In the genomic region with DNA sequence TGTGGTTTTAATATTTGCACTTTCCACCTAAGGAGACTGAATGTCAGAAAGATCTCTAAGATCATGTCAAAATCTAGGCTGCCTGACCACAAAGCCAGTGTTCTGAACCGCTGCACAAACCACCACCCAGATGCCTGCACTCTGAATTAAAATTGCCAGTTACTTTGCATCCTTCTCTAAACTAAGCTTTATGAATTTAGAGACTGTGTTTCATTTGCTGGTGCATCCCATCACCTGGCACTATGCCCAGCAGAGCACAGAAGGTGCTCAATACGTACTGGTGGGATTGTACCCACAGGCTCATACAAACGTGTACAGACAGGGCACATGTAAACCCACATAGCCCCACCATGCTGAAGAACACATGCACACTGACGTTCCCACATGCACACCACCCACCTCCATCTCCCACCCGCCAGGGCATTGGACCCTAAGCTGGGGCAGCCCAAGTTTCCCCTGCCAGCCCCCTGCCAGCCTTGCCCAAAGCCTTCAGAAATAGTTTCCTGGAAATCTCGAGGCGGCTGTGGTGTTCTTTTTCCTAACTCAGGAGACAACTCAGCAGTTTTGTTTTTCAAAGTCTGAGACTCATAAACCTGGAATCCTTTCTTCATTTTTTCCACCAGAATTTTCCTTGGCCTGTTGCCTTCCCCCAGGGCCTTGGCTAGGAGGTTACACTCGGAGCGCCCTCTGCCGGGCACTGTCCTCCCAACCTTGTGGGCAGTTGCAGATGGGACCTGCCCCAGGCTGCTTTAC, we compare ENCODE assay signal across 8 cellular contexts. TPM values are rescaled to one million over a fixed set of nuclear protein-coding genes. Genes with fewer than 3 reads are reported as not detected.
DNase-seq lines count a peak whose midpoint lies in the region; ATAC-seq and TF ChIP-seq lines count a peak whose summit lies in the region.

No MANE protein-coding gene starts in this region.

- H3K4me3 Mint-ChIP-seq in neural progenitor cell = no peak overlapping the region

- 6 to 17% (median 11%) methylated on average over 10 of the region's 10 CpGs for WGBS in stomach, 5 donors

- H3K9me3 ChIP-seq in Loucy (ENCODE audit: insufficient read depth, low read depth, low read length) (no peaks in the 10 kb centered on the region), neural progenitor cell (ENCODE audit: low read depth) (no peaks in the 10 kb centered on the region), stomach (no peaks in the 10 kb centered on the region)

- ATAC-seq in GM21360 (IDR thresholded peaks at IDR 0.05; ENCODE audit: unreplicated experiment) = peak; percentile 35

- peaks cover 3% of the 10 kb centered on the region for H3K27me3 Mint-ChIP-seq in neural progenitor cell (ENCODE audit: insufficient read depth, low read depth)

- H3K9ac ChIP-seq in Loucy (ENCODE audit: low read depth, low read length, poor library complexity, severe bottlenecking) = peak overlapping the region; percentile 70
- H3K9ac ChIP-seq in neural progenitor cell = no peak overlapping the region

- intact Hi-C loops in stomach (cut with DNase I; ENCODE audit: low total_unique reads) = loop anchor here (10.0 kb wide), 1 partner anchor 181 kb away; no protein-coding TSS in a partner anchor

- H3K79me2 ChIP-seq in Loucy (ENCODE audit: insufficient read depth, low read length) = no peaks in the 10 kb centered on the region
- H3K79me2 ChIP-seq in neural progenitor cell (ENCODE audit: low read depth) = no peaks in the 10 kb centered on the region

- H3K4me1 ChIP-seq in Loucy (ENCODE audit: insufficient read depth, low read length, poor library complexity, severe bottlenecking) = peaks cover 71% of the 10 kb centered on the region
- peaks cover 16% of the 10 kb centered on the region for H3K4me1 ChIP-seq in neural progenitor cell
- H3K4me1 ChIP-seq in stomach = peaks cover 42 to 69% (median 52%) of the 10 kb centered on the region in 4 donors

- DNase-seq in SHP77 (lab: John Stamatoyannopoulos, UW) = peak; percentile 77 to 91
- DNase-seq in activated effector memory CD4-positive, alpha-beta T cell treated with anti-CD3 and anti-CD28 coated beads, Interleukin-2, amount 50 U/mL, for 16 hours = peak; percentile 96
- peak; percentile 99 for DNase-seq in fibroblast of the aortic adventitia (ENCODE audit: low read depth)
- DNase-seq in neural progenitor cell (ENCODE audit: low spot score) = peak; percentile 90
- peak; percentile 95 for DNase-seq in stomach

- TF ChIP-seq EP300 in stomach (IDR thresholded peaks at IDR 0.05) = no peak

- H3K4me2 ChIP-seq in Loucy (ENCODE audit: low read depth, low read length, poor library complexity, severe bottlenecking) (peak overlapping the region; percentile 76), neural progenitor cell (no peak overlapping the region)

- no peaks in the 10 kb centered on the region for H4K20me1 ChIP-seq in Loucy (ENCODE audit: insufficient read depth, low read length, poor library complexity, severe bottlenecking)
- no peaks in the 10 kb centered on the region for H4K20me1 ChIP-seq in neural progenitor cell (ENCODE audit: low read depth)

- no peaks in the 10 kb centered on the region for H3K36me3 Mint-ChIP-seq in neural progenitor cell

- no peak overlapping the region for H2AFZ ChIP-seq in Loucy (ENCODE audit: low read length)
- H2AFZ ChIP-seq in neural progenitor cell (replicated peaks) = peak overlapping the region; percentile 23

- H3K4me3 ChIP-seq in Loucy (ENCODE audit: low read length, poor library complexity, severe bottlenecking) (peak overlapping the region; percentile 59), fibroblast of the aortic adventitia (ENCODE audit: low read depth, low read length) (peak overlapping the region; percentile 63), neural progenitor cell (no peak overlapping the region), stomach (peak overlapping the region in 1 of 4 donors; percentile 21)

- H3F3A ChIP-seq in Loucy (ENCODE audit: low read depth) = peaks cover 6% of the 10 kb centered on the region; the same call in 1 of the 2 replicates
- H3F3A ChIP-seq in neural progenitor cell (ENCODE audit: low read depth) = peaks cover under 1% of the 10 kb centered on the region

- H3K9me2 ChIP-seq in Loucy (replicated peaks; ENCODE audit: low read depth, low read length) = no peaks in the 10 kb centered on the region

- TF ChIP-seq POLR2A in stomach (IDR thresholded peaks at IDR 0.05) = no peak

- TF ChIP-seq CTCF in C4-2B (conservative IDR thresholded peaks at IDR 0.05) = peak; percentile 97
- peak; percentile 99 for TF ChIP-seq CTCF in Loucy (conservative IDR thresholded peaks at IDR 0.05; ENCODE audit: low read length)
- peak; percentile 91 for TF ChIP-seq CTCF in fibroblast of the aortic adventitia (IDR thresholded peaks at IDR 0.05; ENCODE audit: insufficient read depth, low read length)
- peak; percentile 98 for TF ChIP-seq CTCF in neural progenitor cell (IDR thresholded peaks at IDR 0.05)
- peak in 5 of 7 experiments; percentile 81 to 92 (median 86) for TF ChIP-seq CTCF in stomach (IDR thresholded peaks at IDR 0.05)

- H3K27ac Mint-ChIP-seq in neural progenitor cell = no peak overlapping the region

- H3K27me3 ChIP-seq in Loucy (ENCODE audit: insufficient read depth, low read length, poor library complexity, severe bottlenecking) = no peaks in the 10 kb centered on the region
- no peaks in the 10 kb centered on the region for H3K27me3 ChIP-seq in neural progenitor cell
- H3K27me3 ChIP-seq in stomach = no peaks in the 10 kb centered on the region

- H3K27ac ChIP-seq in C4-2B (peak overlapping the region; percentile 71), neural progenitor cell (no peak overlapping the region), stomach (peak overlapping the region; percentile 78 to 93 (median 84))

- H3K36me3 ChIP-seq in Loucy (ENCODE audit: insufficient read depth, low read length) (no peaks in the 10 kb centered on the region), neural progenitor cell (no peaks in the 10 kb centered on the region), stomach (no peaks in the 10 kb centered on the region)

- no peaks in the 10 kb centered on the region for H3K9me3 Mint-ChIP-seq in neural progenitor cell

- peaks cover 19% of the 10 kb centered on the region for H3K4me1 Mint-ChIP-seq in neural progenitor cell

RNA-seq across cellular contexts. Expression of gene TRAF1, which starts 9.6 kb away (rescaled TPM):
- total RNA-seq in fibroblast of the aortic adventitia (ENCODE audit: low replicate concordance) (1.8 and 8.5 TPM in 2 replicates), neural progenitor cell (ENCODE audit: low replicate concordance) (3.2 and 4.5 TPM in 2 replicates), stomach (10 to 100 TPM in 1 of 5 donors, 1 to 10 TPM in 3, under 1 TPM in 1; 0.58 to 10.3 (median 2.8) TPM)
- 1 to 10 TPM; 2.3 to 6.8 (median 3.7) TPM for polyA plus RNA-seq in stomach

RNA-seq across cellular contexts. Expression of gene PHF19, which starts 59.2 kb away (rescaled TPM):
- total RNA-seq in fibroblast of the aortic adventitia (ENCODE audit: low replicate concordance) = 10.2 and 55.7 TPM in 2 replicates
- total RNA-seq in neural progenitor cell (ENCODE audit: low replicate concordance) = 27.4 and 45.1 TPM in 2 replicates
- 100 to 1,000 TPM in 1 of 5 donors, 10 to 100 TPM in 4; 13.3 to 251 (median 26.8) TPM for total RNA-seq in stomach
- 10 to 100 TPM; 10.7 to 28.3 (median 27.6) TPM for polyA plus RNA-seq in stomach
